ENCODE assay signal across 33 cellular contexts in genomic region chr6:56905378-56905777, GRCh38. TPM values are rescaled to one million over a fixed set of nuclear protein-coding genes. Genes with fewer than 3 reads are reported as not detected.
"Had no signal": no experiment of that assay in that cellular context is flagged by ENCODE, and none has a peak within 500 bp of the region (broad histone marks: within the 10 kb centered on the region; RNA-seq: fewer than 3 reads in every experiment).

No MANE protein-coding gene starts in this region.

- H3K27ac Mint-ChIP-seq: activated B cell treated with CpG ODN at 0.5 μM for 24 hours; activated CD4-positive, alpha-beta memory T cell treated with anti-CD3 and anti-CD28 coated beads for 36 hours; activated CD4-positive, alpha-beta T cell treated with anti-CD3 and anti-CD28 coated beads, Interleukin-2, amount 10 ng/mL, durations not matched to agents 24 days and 14 days; activated CD8-positive, alpha-beta T cell treated with anti-CD3 and anti-CD28 coated beads for 36 hours; activated naive CD4-positive, alpha-beta T cell treated with anti-CD3 and anti-CD28 coated beads for 36 hours; activated naive CD4-positive, alpha-beta T cell treated with anti-CD3 and anti-CD28 coated beads, Interleukin-2, amount 50 U/mL, for 72 hours; activated naive CD8-positive, alpha-beta T cell treated with anti-CD3 and anti-CD28 coated beads for 36 hours; activated T-cell treated with anti-CD3 and anti-CD28 coated beads, Interleukin-2, amount 50 U/mL, for 72 hours; activated T-helper 1 cell treated with anti-CD3 and anti-CD28 coated beads, Interleukin-12 subunit alpha, Interleukin-12 subunit beta, Interleukin-2, Interleukin-4 antibody, amounts not matched to agents 30 ng/mL and 10 ng/mL and 1 ng/mL, durations not matched to agents 14 hours and 24 hours and 36 hours; activated T-helper 17 cell treated with anti-CD3 and anti-CD28 coated beads, Interleukin-2, amount 50 U/mL, for 72 hours; brain; T-helper 1 cell treated with Interleukin-12 subunit alpha and Interleukin-12 subunit beta and Interleukin-4 antibody, amounts not matched to agents 30 μg/mL and 1 μg/mL, for 36 hours; T-helper 2 cell treated with Interferon-gamma antibody and Interleukin-4, amounts not matched to agents 5 μg/mL and 100 μg/mL, for 36 hours had no signal

- H3K36me3 ChIP-seq: adrenal gland, cardiac muscle cell had no signal

- H3K27me3 ChIP-seq: adrenal gland, cardiac muscle cell had no signal

- H3K4me3 Mint-ChIP-seq: activated B cell treated with CpG ODN at 0.5 μM for 24 hours; activated CD4-positive, alpha-beta memory T cell treated with anti-CD3 and anti-CD28 coated beads for 36 hours; activated CD4-positive, alpha-beta T cell treated with anti-CD3 and anti-CD28 coated beads, Interleukin-2, amount 10 ng/mL, durations not matched to agents 24 days and 14 days; activated CD8-positive, alpha-beta T cell treated with anti-CD3 and anti-CD28 coated beads for 36 hours; activated naive CD4-positive, alpha-beta T cell treated with anti-CD3 and anti-CD28 coated beads for 36 hours; activated naive CD8-positive, alpha-beta T cell treated with anti-CD3 and anti-CD28 coated beads for 36 hours; activated T-cell treated with anti-CD3 and anti-CD28 coated beads, Interleukin-2, amount 50 U/mL, for 4 hours; activated T-cell treated with anti-CD3 and anti-CD28 coated beads, Interleukin-2, amount 50 U/mL, for 72 hours; activated T-helper 1 cell treated with anti-CD3 and anti-CD28 coated beads, Interleukin-12 subunit alpha, Interleukin-12 subunit beta, Interleukin-2, Interleukin-4 antibody, amounts not matched to agents 30 ng/mL and 10 ng/mL and 1 ng/mL, durations not matched to agents 14 hours and 24 hours and 36 hours; activated T-helper 17 cell treated with anti-CD3 and anti-CD28 coated beads, Interleukin-2, amount 50 U/mL, for 72 hours; brain; central memory CD8-positive, alpha-beta T cell had no signal

- H3K9me3 Mint-ChIP-seq: activated B cell treated with CpG ODN at 0.5 μM for 24 hours; activated CD4-positive, alpha-beta memory T cell treated with anti-CD3 and anti-CD28 coated beads for 36 hours; activated CD4-positive, alpha-beta T cell treated with anti-CD3 and anti-CD28 coated beads, Interleukin-2, amount 10 ng/mL, durations not matched to agents 24 days and 14 days; activated CD8-positive, alpha-beta T cell treated with anti-CD3 and anti-CD28 coated beads for 36 hours; activated naive CD4-positive, alpha-beta T cell treated with anti-CD3 and anti-CD28 coated beads for 36 hours; activated naive CD4-positive, alpha-beta T cell treated with anti-CD3 and anti-CD28 coated beads, Interleukin-2, amount 50 U/mL, for 72 hours; activated naive CD8-positive, alpha-beta T cell treated with anti-CD3 and anti-CD28 coated beads for 36 hours; activated T-cell treated with anti-CD3 and anti-CD28 coated beads, Interleukin-2, amount 50 U/mL, for 4 hours; activated T-cell treated with anti-CD3 and anti-CD28 coated beads, Interleukin-2, amount 50 U/mL, for 72 hours; activated T-helper 1 cell treated with anti-CD3 and anti-CD28 coated beads, Interleukin-12 subunit alpha, Interleukin-12 subunit beta, Interleukin-2, Interleukin-4 antibody, amounts not matched to agents 30 ng/mL and 10 ng/mL and 1 ng/mL, durations not matched to agents 14 hours and 24 hours and 36 hours; activated T-helper 17 cell treated with anti-CD3 and anti-CD28 coated beads, Interleukin-2, amount 50 U/mL, for 72 hours; brain; central memory CD8-positive, alpha-beta T cell; T-helper 1 cell treated with Interleukin-12 subunit alpha and Interleukin-12 subunit beta and Interleukin-4 antibody, amounts not matched to agents 30 μg/mL and 1 μg/mL, for 36 hours; T-helper 2 cell treated with Interferon-gamma antibody and Interleukin-4, amounts not matched to agents 5 μg/mL and 100 μg/mL, for 36 hours had no signal

- H3K4me3 ChIP-seq: adrenal gland, cardiac muscle cell had no signal

- H3K4me1 Mint-ChIP-seq: activated B cell treated with CpG ODN at 0.5 μM for 24 hours; activated naive CD8-positive, alpha-beta T cell treated with anti-CD3 and anti-CD28 coated beads for 36 hours; activated T-helper 17 cell treated with anti-CD3 and anti-CD28 coated beads, Interleukin-2, amount 50 U/mL, for 72 hours; central memory CD8-positive, alpha-beta T cell had no signal

- DNase-seq: activated B cell treated with CpG ODN at 0.5 μM for 24 hours; activated CD4-positive, alpha-beta T cell treated with anti-CD3 and anti-CD28 coated beads, Interleukin-2, amount 50 U/mL, for 4 hours; activated CD4-positive, CD25-positive, alpha-beta regulatory T cell treated with anti-CD3 and anti-CD28 coated beads, Interleukin-2, amount 50 U/mL, for 72 hours; activated CD8-positive, alpha-beta memory T cell treated with anti-CD3 and anti-CD28 coated beads, Interleukin-2, amount 50 U/mL, for 4 hours; activated effector memory CD4-positive, alpha-beta T cell treated with anti-CD3 and anti-CD28 coated beads, Interleukin-2, amount 50 U/mL, for 16 hours; activated gamma-delta T cell treated with Interleukin-2 at 50 U/mL for 16 hours; activated naive CD4-positive, alpha-beta T cell; activated naive CD4-positive, alpha-beta T cell treated with anti-CD3 and anti-CD28 coated beads, Interleukin-2, amount 50 U/mL, for 16 hours; activated T-cell treated with anti-CD3 and anti-CD28 coated beads for 4 hours; activated T-cell treated with anti-CD3 and anti-CD28 coated beads, Interleukin-2, amount 50 U/mL, for 4 hours; amniotic stem cell; cerebellar nuclear complex; T-helper 1 cell; T-helper 9 cell had no signal

- H3K36me3 Mint-ChIP-seq: activated CD4-positive, alpha-beta memory T cell treated with anti-CD3 and anti-CD28 coated beads for 36 hours; activated naive CD4-positive, alpha-beta T cell treated with anti-CD3 and anti-CD28 coated beads, Interleukin-2, amount 50 U/mL, for 72 hours; activated naive CD8-positive, alpha-beta T cell treated with anti-CD3 and anti-CD28 coated beads for 36 hours; brain had no signal

- H3K27me3 Mint-ChIP-seq: brain had no signal

- H3K27ac ChIP-seq: adrenal gland, cardiac muscle cell, VCaP had no signal

- FAIRE-seq: bronchial epithelial cell, TTC549 had no signal

- H3K9me3 ChIP-seq: adrenal gland had no signal

RNA-seq across cellular contexts. Expression of gene BEND6, which starts 49.5 kb away (rescaled TPM):
- total RNA-seq: activated B cell treated with CpG ODN at 0.5 μM for 24 hours; activated CD4-positive, alpha-beta memory T cell treated with anti-CD3 and anti-CD28 coated beads for 36 hours; activated CD4-positive, alpha-beta T cell treated with anti-CD3 and anti-CD28 coated beads, Interleukin-2, amount 10 ng/mL, durations not matched to agents 24 days and 14 days; activated CD8-positive, alpha-beta memory T cell treated with anti-CD3 and anti-CD28 coated beads for 36 hours; activated CD8-positive, alpha-beta T cell treated with anti-CD3 and anti-CD28 coated beads for 36 hours; activated naive CD4-positive, alpha-beta T cell treated with anti-CD3 and anti-CD28 coated beads for 36 hours; activated naive CD4-positive, alpha-beta T cell treated with anti-CD3 and anti-CD28 coated beads, Interleukin-2, amount 50 U/mL, for 72 hours; activated naive CD8-positive, alpha-beta T cell treated with anti-CD3 and anti-CD28 coated beads for 36 hours; activated T-helper 1 cell treated with anti-CD3 and anti-CD28 coated beads, Interleukin-12 subunit alpha, Interleukin-12 subunit beta, Interleukin-2, Interleukin-4 antibody, amounts not matched to agents 30 ng/mL and 10 ng/mL and 1 ng/mL, durations not matched to agents 14 hours and 24 hours and 36 hours had no signal
